In the genomic region with DNA sequence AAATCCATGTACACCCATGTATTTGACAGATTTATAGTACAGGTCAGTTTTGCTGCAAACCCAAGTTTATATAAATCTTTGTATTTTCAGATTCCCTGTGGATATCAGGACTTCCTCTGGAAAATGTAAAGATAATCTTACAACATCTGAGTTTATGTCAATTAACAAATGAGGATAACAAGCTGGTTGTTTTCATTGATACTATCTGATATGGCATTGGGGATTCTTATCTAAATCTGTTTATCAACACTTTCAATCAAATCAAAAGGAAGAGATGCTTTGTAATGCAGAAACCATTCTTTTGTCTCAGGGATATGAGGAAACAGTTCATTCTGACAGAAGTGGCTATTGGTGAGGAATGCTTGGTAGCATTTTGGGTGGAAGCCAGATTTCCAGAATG, we compare ENCODE assay signal across 27 cellular contexts.
"Had no signal": no experiment of that assay in that cellular context is flagged by ENCODE, and none has a peak within 500 bp of the region (broad histone marks: within the 10 kb centered on the region; RNA-seq: fewer than 3 reads in every experiment).

No MANE protein-coding gene starts in this region.

- H3K27ac ChIP-seq: colonic mucosa, esophagus squamous epithelium, heart right ventricle, left ventricle myocardium inferior, lower lobe of right lung, pancreas, suprapubic skin, transverse colon, upper lobe of right lung, uterus had no signal

- H3K27me3 ChIP-seq: colonic mucosa, upper lobe of right lung, uterus had no signal

- H3K4me2 ChIP-seq: smooth muscle cell had no signal

- DNase-seq: colonic mucosa; effector CD8-positive, alpha-beta T cell; erythroblast; esophagus squamous epithelium; foreskin melanocyte; glutamatergic neuron; heart right ventricle; hippocampal formation; left colon; left ventricle myocardium inferior; lower lobe of right lung; natural killer cell; occipital lobe; pancreas; stimulated activated CD4-positive, alpha-beta T cell treated with anti-CD3 and anti-CD28 coated beads, Interleukin-12 subunit alpha, Interleukin-12 subunit beta, amount 100 ng/mL, for 4 hours; stimulated activated CD4-positive, alpha-beta T cell treated with anti-CD3 and anti-CD28 coated beads, Interleukin-1b, Interleukin-23, amount 100 ng/mL, for 48 hours; stimulated activated CD4-positive, alpha-beta T cell treated with anti-CD3 and anti-CD28 coated beads, Interleukin-4, amount 100 ng/mL, for 1 hour; stimulated activated CD8-positive, alpha-beta memory T cell treated with anti-CD3 and anti-CD28 coated beads, Interleukin-4, amount 100 ng/mL, for 48 hours; stimulated activated naive CD4-positive, alpha-beta T cell; stimulated activated naive CD8-positive, alpha-beta T cell treated with anti-CD3 and anti-CD28 coated beads, Interleukin-15, amount 100 ng/mL, for 72 hours; transverse colon; upper lobe of right lung; uterus had no signal

- ATAC-seq: heart right ventricle; left colon; lower lobe of right lung; natural killer cell; pancreas; sciatic nerve; stimulated activated naive CD8-positive, alpha-beta T cell treated with anti-CD3 and anti-CD28 coated beads, Interleukin-15, amount 100 ng/mL, for 72 hours; upper lobe of right lung had no signal

- H3K4me3 ChIP-seq: colonic mucosa, esophagus squamous epithelium, heart right ventricle, left ventricle myocardium inferior, lower lobe of right lung, pancreas, smooth muscle cell, suprapubic skin, transverse colon, upper lobe of right lung, uterus had no signal

- H3K36me3 ChIP-seq: colonic mucosa, esophagus squamous epithelium, heart right ventricle, left ventricle myocardium inferior, lower lobe of right lung, pancreas, suprapubic skin, transverse colon, upper lobe of right lung, uterus had no signal

- H3K4me1 ChIP-seq: colonic mucosa, esophagus squamous epithelium, left ventricle myocardium inferior, lower lobe of right lung, pancreas, suprapubic skin, upper lobe of right lung, uterus had no signal

- H3K9me3 ChIP-seq: colonic mucosa, esophagus squamous epithelium, left ventricle myocardium inferior, lower lobe of right lung, pancreas, suprapubic skin, transverse colon, upper lobe of right lung, uterus had no signal

- FAIRE-seq: islet of Langerhans, pancreas had no signal
